ENCODE assay signal across 24 cellular contexts in the genomic region with DNA sequence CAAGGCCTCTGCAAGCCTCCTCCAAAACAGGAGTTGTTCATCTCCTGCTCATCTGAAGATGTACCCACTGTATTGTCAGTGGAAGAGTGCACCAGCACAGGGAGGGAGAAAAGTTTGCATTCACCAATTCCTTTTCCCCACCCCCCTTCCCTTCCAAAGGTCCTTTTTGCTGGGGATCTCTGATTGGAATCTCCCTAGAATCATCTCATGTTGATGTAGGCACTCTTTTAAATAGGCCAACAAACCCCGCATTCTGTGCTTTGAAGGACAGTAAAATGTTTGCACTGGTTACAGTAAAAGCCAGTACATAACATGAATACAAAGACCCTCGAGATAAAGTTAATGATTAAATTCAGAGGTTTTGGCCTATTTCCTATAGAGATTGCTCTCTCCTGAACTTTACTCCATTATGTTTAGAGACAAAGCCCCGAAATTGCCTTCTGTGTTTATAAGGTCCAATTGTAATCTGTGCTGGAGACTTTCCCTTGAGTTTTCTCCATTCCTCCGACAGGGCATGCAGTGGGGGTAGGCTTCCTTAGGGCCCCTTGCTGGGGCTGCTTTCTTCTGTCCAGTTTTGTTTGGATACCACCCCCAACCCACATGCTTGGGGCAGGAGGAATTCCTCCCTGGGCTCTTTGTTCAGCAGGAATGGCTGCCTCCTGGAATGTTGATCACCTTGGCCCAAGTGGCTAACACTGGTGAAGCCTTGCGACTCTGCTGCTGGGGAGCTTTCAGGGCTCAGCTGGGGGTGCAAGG. TPM values are rescaled to one million over a fixed set of nuclear protein-coding genes. Genes with fewer than 3 reads are reported as not detected.
DNase-seq lines count a peak whose midpoint lies in the region; ATAC-seq and TF ChIP-seq lines count a peak whose summit lies in the region.
"Had no signal": no experiment of that assay in that cellular context is flagged by ENCODE, and none has a peak within 500 bp of the region (broad histone marks: within the 10 kb centered on the region; RNA-seq: fewer than 3 reads in every experiment).

No MANE protein-coding gene starts in this region.

- H3K27me3 ChIP-seq in H9 (ENCODE audit: insufficient read depth, low read length) (no peaks in the 10 kb centered on the region), neural progenitor cell (no peaks in the 10 kb centered on the region)
- H3K27me3 ChIP-seq: colonic mucosa had no signal

- H3K36me3 ChIP-seq in neural progenitor cell = no peaks in the 10 kb centered on the region
- H3K36me3 ChIP-seq: colonic mucosa, heart left ventricle, suprapubic skin had no signal

- no peak overlapping the region for H3K23ac ChIP-seq in H9 (ENCODE audit: insufficient read length, low read depth, low read length)

- H3K4me1 ChIP-seq in H9 (ENCODE audit: insufficient read depth, low read length) = peaks cover 48% of the 10 kb centered on the region
- H3K4me1 ChIP-seq in neural progenitor cell = peaks cover 95% of the 10 kb centered on the region
- H3K4me1 ChIP-seq: colonic mucosa, heart left ventricle had no signal

- no peaks in the 10 kb centered on the region for H3K79me1 ChIP-seq in H9 (ENCODE audit: insufficient read depth, low read depth, low read length, poor library complexity, severe bottlenecking)

- H3K4me3 Mint-ChIP-seq in H9 (peak overlapping the region; percentile 45 to 76), neural progenitor cell (peak overlapping the region; percentile 15)
- H3K4me3 Mint-ChIP-seq: activated CD4-positive, alpha-beta memory T cell treated with anti-CD3 and anti-CD28 coated beads for 36 hours; CD14-positive monocyte; naive thymus-derived CD8-positive, alpha-beta T cell had no signal

- TF ChIP-seq CTCF in H9 (conservative IDR thresholded peaks at IDR 0.05) = no peak
- no peak for TF ChIP-seq CTCF in neural progenitor cell (IDR thresholded peaks at IDR 0.05)
- no peak for TF ChIP-seq CTCF in omental fat pad (IDR thresholded peaks at IDR 0.05)

- H3K36me3 Mint-ChIP-seq in H9 (ENCODE audit: insufficient read depth in 1 of 3, low read depth in 3 of 3) (peaks cover 7 to 11% (median 8%) of the 10 kb centered on the region in 3 experiments; a peak in 6 of 7 replicates), neural progenitor cell (no peaks in the 10 kb centered on the region)
- H3K36me3 Mint-ChIP-seq: activated CD4-positive, alpha-beta memory T cell treated with anti-CD3 and anti-CD28 coated beads for 36 hours; CD14-positive monocyte; naive thymus-derived CD8-positive, alpha-beta T cell had no signal

- no peak overlapping the region for H4K8ac ChIP-seq in H9 (replicated peaks; ENCODE audit: insufficient read length, low read depth, low read length)

- no peak overlapping the region for H3K9ac ChIP-seq in H9 (ENCODE audit: extremely low read depth, insufficient read length, low read length)
- H3K9ac ChIP-seq in neural progenitor cell = no peak overlapping the region

- no peak overlapping the region for H2AK5ac ChIP-seq in H9 (ENCODE audit: insufficient read length, low read length)

- H2BK15ac ChIP-seq in H9 (ENCODE audit: low read depth, low read length) = no peak overlapping the region

- H3K4me1 Mint-ChIP-seq in H9 (peaks cover 92% of the 10 kb centered on the region in 2 experiments), neural progenitor cell (peaks cover 94% of the 10 kb centered on the region)

- peak overlapping the region; percentile 17 for H3K4me2 ChIP-seq in H9 (ENCODE audit: insufficient read depth, insufficient read length, low read length)
- peak overlapping the region; percentile 81 for H3K4me2 ChIP-seq in neural progenitor cell

- H3K56ac ChIP-seq in H9 (ENCODE audit: insufficient read length, low read depth, low read length) = no peak overlapping the region

- no peak overlapping the region for H3K4ac ChIP-seq in H9 (ENCODE audit: low read depth, low read length)

- H4K5ac ChIP-seq in H9 (ENCODE audit: insufficient read length, low read depth, low read length) = no peak overlapping the region

- H2AFZ ChIP-seq in H9 (ENCODE audit: low read length) (no peak overlapping the region), neural progenitor cell (replicated peaks) (no peak overlapping the region)

- H2BK20ac ChIP-seq in H9 (ENCODE audit: low read depth, low read length, poor library complexity, severe bottlenecking) = no peak overlapping the region

- DNase-seq in H9 (peak; percentile 74), astrocyte of the hippocampus (ENCODE audit: low read depth, low spot score) (peak; percentile 48), iPS-NIHi11 (ENCODE audit: low spot score) (peak; percentile 54), neural progenitor cell (ENCODE audit: low spot score) (peak; percentile 90), omental fat pad (ENCODE audit: low spot score) (no peak), NOMO-1 treated with dmso at 0.1 percent for 144 hours (lab: John Stamatoyannopoulos, UW; ENCODE audit: unreplicated experiment) (no peak), AG20443 (ENCODE audit: low spot score) (no peak)
- DNase-seq: activated CD4-positive, alpha-beta memory T cell treated with anti-CD3 and anti-CD28 coated beads for 36 hours; activated gamma-delta T cell; colonic mucosa; EL; heart left ventricle; KG1; mesenchymal stem cell; naive thymus-derived CD8-positive, alpha-beta T cell; NCI-H187; NCI-H2227 treated with DMSO at 0.1 percent for 48 hours; NCI-H748 treated with DMSO at 0.1 percent for 48 hours; posterior cingulate gyrus; T1000 had no signal

- H3F3A ChIP-seq in neural progenitor cell (ENCODE audit: low read depth) = peaks cover 100% of the 10 kb centered on the region

- peak overlapping the region; percentile 37 for H3K4me3 ChIP-seq in neural progenitor cell
- H3K4me3 ChIP-seq: colonic mucosa, heart left ventricle, suprapubic skin had no signal

- H2BK12ac ChIP-seq in H9 (ENCODE audit: insufficient read length, low read depth, low read length) = no peak overlapping the region

- WGBS in H9 (ENCODE audit: extremely low coverage, insufficient read length, low lambda C conversion rate) = no CpG with 5 or more reads among the region's 5 CpGs

- peak overlapping the region; percentile 98 to 99 (median 99) for H3K27ac Mint-ChIP-seq in H9
- H3K27ac Mint-ChIP-seq in neural progenitor cell = peak overlapping the region; percentile 69
- H3K27ac Mint-ChIP-seq: activated CD4-positive, alpha-beta memory T cell treated with anti-CD3 and anti-CD28 coated beads for 36 hours; naive thymus-derived CD8-positive, alpha-beta T cell had no signal

- H4K91ac ChIP-seq in H9 (ENCODE audit: insufficient read length, low read depth, low read length) = no peak overlapping the region

- no peak overlapping the region for H3T11ph ChIP-seq in H9 (ENCODE audit: low read length)

- H3K9me3 Mint-ChIP-seq in H9 (no peaks in the 10 kb centered on the region), neural progenitor cell (no peaks in the 10 kb centered on the region)
- H3K9me3 Mint-ChIP-seq: activated CD4-positive, alpha-beta memory T cell treated with anti-CD3 and anti-CD28 coated beads for 36 hours; CD14-positive monocyte; naive thymus-derived CD8-positive, alpha-beta T cell had no signal

- ATAC-seq in GM21529 (IDR thresholded peaks at IDR 0.05; ENCODE audit: unreplicated experiment) (no peak), omental fat pad (ENCODE audit: low FRiP score) (no peak)
- ATAC-seq: heart left ventricle; naive thymus-derived CD8-positive, alpha-beta T cell had no signal

- H2BK5ac ChIP-seq in H9 (ENCODE audit: insufficient read length, low read length) = no peak overlapping the region

- H3K79me2 ChIP-seq in H9 (ENCODE audit: insufficient read depth, low read length) (peaks cover 81% of the 10 kb centered on the region), neural progenitor cell (ENCODE audit: low read depth) (peaks cover 93% of the 10 kb centered on the region)

- no peaks in the 10 kb centered on the region for H3K9me3 ChIP-seq in H9 (ENCODE audit: control insufficient read depth, low read depth, low read length)
- no peaks in the 10 kb centered on the region for H3K9me3 ChIP-seq in neural progenitor cell (ENCODE audit: low read depth)
- H3K9me3 ChIP-seq: colonic mucosa, heart left ventricle, suprapubic skin had no signal

- peaks cover 7% of the 10 kb centered on the region for H3K23me2 ChIP-seq in H9 (ENCODE audit: insufficient read length, low read depth, low read length, poor library complexity, severe bottlenecking)

- H4K20me1 ChIP-seq in H9 (ENCODE audit: control insufficient read depth, insufficient read depth, insufficient read length) = no peaks in the 10 kb centered on the region
- peaks cover 96% of the 10 kb centered on the region for H4K20me1 ChIP-seq in neural progenitor cell (ENCODE audit: low read depth)

- H2BK120ac ChIP-seq in H9 (ENCODE audit: low read depth, low read length, poor library complexity, severe bottlenecking) = no peak overlapping the region

- no peak overlapping the region for H3K14ac ChIP-seq in H9 (ENCODE audit: insufficient read depth, low read length)

- H3K27me3 Mint-ChIP-seq in H9 (ENCODE audit: low read depth) (no peaks in the 10 kb centered on the region; the same call in 1 of the 2 replicates), neural progenitor cell (ENCODE audit: insufficient read depth, low read depth) (peaks cover 12% of the 10 kb centered on the region)

- H3K18ac ChIP-seq in H9 (ENCODE audit: insufficient read length, low read depth, low read length) = peak overlapping the region; percentile 12

- H3K27ac ChIP-seq in H9 (ENCODE audit: insufficient read length, low read depth, low read length) (peak overlapping the region; percentile 68), neural progenitor cell (peak overlapping the region; percentile 98)
- H3K27ac ChIP-seq: colonic mucosa, heart left ventricle, suprapubic skin had no signal

RNA-seq across cellular contexts. Expression of a gene that starts 22.5 kb away (rescaled TPM):
- total RNA-seq in H9 (2021) (364 and 376 TPM in 2 replicates), neural progenitor cell (ENCODE audit: low replicate concordance) (106 and 107 TPM in 2 replicates), omental fat pad (under 1 TPM in 3 of 4 donors, not detected in 1; 0.13 to 0.84 (median 0.36) TPM)
- total RNA-seq: naive thymus-derived CD8-positive, alpha-beta T cell; OCI-LY7; suprapubic skin had no signal

Comparison
In these comparisons a context has a peak if more than half of its experiments do, and no peak if none do; other contexts are left out.
1. DNase-seq: peak in H9 (single experiment), astrocyte of the hippocampus (single experiment), iPS-NIHi11 (single experiment) and neural progenitor cell (single experiment); none in omental fat pad (single experiment), NOMO-1 treated with dmso at 0.1 percent for 144 hours (single experiment) and AG20443 (single experiment).
2. RNA of a gene that starts 22.5 kb away (total RNA-seq): 364 to 376 TPM in H9 and 106 to 107 TPM in neural progenitor cell; 0.13 to 0.84 TPM in omental fat pad; every median in the first group is over 10 times any median in the second.